In the genomic region with DNA sequence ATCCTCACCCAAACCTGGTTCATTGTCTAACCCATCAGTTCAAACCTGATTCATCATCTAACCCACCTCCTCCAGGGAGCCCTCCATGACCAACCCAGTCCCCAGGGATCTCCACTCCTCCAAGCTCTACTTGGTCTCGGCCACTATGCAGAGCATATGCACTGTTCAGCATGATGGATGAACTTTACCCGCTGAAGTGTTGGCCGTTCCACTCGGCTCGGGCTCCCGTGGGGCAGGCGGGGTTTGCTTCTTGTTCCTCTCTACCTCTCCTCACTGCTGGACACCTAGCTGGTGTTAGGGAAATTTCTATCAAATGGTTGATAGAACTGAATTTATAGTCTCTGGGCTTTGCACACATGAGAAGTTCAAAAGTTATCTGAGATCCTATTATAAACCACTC, we compare ENCODE assay signal across 31 cellular contexts.
"Had no signal": no experiment of that assay in that cellular context is flagged by ENCODE, and none has a peak within 500 bp of the region (broad histone marks: within the 10 kb centered on the region; RNA-seq: fewer than 3 reads in every experiment).

No MANE protein-coding gene starts in this region.

- H3K36me3 ChIP-seq: neural progenitor cell, ovary, spleen, suprapubic skin, tibial artery, transverse colon, upper lobe of right lung, uterus had no signal

- H3K27me3 Mint-ChIP-seq: progenitor cell of endocrine pancreas; stimulated activated naive CD8-positive, alpha-beta T cell treated with anti-CD3 and anti-CD28 coated beads, Interleukin-15, amount 100 ng/mL, for 72 hours had no signal

- DNase-seq: naive thymus-derived CD4-positive, alpha-beta T cell; natural killer cell; occipital lobe; ovary; posterior cingulate gyrus; psoas muscle; right cardiac atrium; spleen; stimulated activated CD4-positive, alpha-beta T cell treated with anti-CD3 and anti-CD28 coated beads, Interleukin-12 subunit alpha, Interleukin-12 subunit beta, amount 100 ng/mL, for 4 hours; stimulated activated CD4-positive, alpha-beta T cell treated with anti-CD3 and anti-CD28 coated beads, Interleukin-1b, Interleukin-23, amount 100 ng/mL, for 48 hours; stimulated activated CD4-positive, alpha-beta T cell treated with anti-CD3 and anti-CD28 coated beads, Interleukin-4, amount 100 ng/mL, for 1 hour; stimulated activated CD4-positive, alpha-beta T cell treated with anti-CD3 and anti-CD28 coated beads, Interleukin-4, amount 100 ng/mL, for 4 hours; stimulated activated CD8-positive, alpha-beta memory T cell treated with anti-CD3 and anti-CD28 coated beads, Interleukin-4, amount 100 ng/mL, for 48 hours; stimulated activated naive CD4-positive, alpha-beta T cell; stimulated activated naive CD8-positive, alpha-beta T cell treated with anti-CD3 and anti-CD28 coated beads, Interleukin-15, amount 100 ng/mL, for 72 hours; stimulated activated naive CD8-positive, alpha-beta T cell treated with anti-CD3 and anti-CD28 coated beads, Interleukin-15, Interleukin-2, amounts not matched to agents 100 U/mL and 50 U/mL, for 24 hours; substantia nigra; testis; transverse colon; upper lobe of right lung; uterus had no signal

- H3K4me1 Mint-ChIP-seq: naive thymus-derived CD4-positive, alpha-beta T cell; natural killer cell; stimulated activated memory B cell treated with anti-CD40 and anti-IgM and Interleukin-4, amounts not matched to agents 10 μg/mL and 1 μg/mL and 100 μg/mL, for 72 hours; stimulated activated naive CD8-positive, alpha-beta T cell treated with anti-CD3 and anti-CD28 coated beads, Interleukin-15, amount 100 ng/mL, for 72 hours had no signal

- H3K4me3 Mint-ChIP-seq: naive thymus-derived CD4-positive, alpha-beta T cell; natural killer cell; neural progenitor cell; stimulated activated memory B cell treated with anti-CD40 and anti-IgM and Interleukin-4, amounts not matched to agents 10 μg/mL and 1 μg/mL and 100 μg/mL, for 72 hours; stimulated activated naive CD8-positive, alpha-beta T cell treated with anti-CD3 and anti-CD28 coated beads, Interleukin-15, amount 100 ng/mL, for 72 hours; type B pancreatic cell had no signal

- H3K4me1 ChIP-seq: neural progenitor cell, parathyroid adenoma, psoas muscle, spleen, testis, transverse colon, upper lobe of right lung, uterus had no signal

- H3K4me3 ChIP-seq: neural progenitor cell, ovary, psoas muscle, skin epidermis, smooth muscle cell, spleen, suprapubic skin, testis, tibial artery, transverse colon, upper lobe of right lung, uterus had no signal

- H3K27me3 ChIP-seq: neural progenitor cell, ovary, suprapubic skin, testis, tibial artery, transverse colon, upper lobe of right lung, uterus had no signal

- H3K4me2 ChIP-seq: neural progenitor cell, smooth muscle cell had no signal

- H3K27ac ChIP-seq: neural progenitor cell, ovary, parathyroid adenoma, psoas muscle, skin epidermis, spleen, suprapubic skin, testis, tibial artery, transverse colon, upper lobe of right lung, uterus had no signal

- H3K36me3 Mint-ChIP-seq: naive thymus-derived CD4-positive, alpha-beta T cell; natural killer cell; neural progenitor cell; stimulated activated memory B cell treated with anti-CD40 and anti-IgM and Interleukin-4, amounts not matched to agents 10 μg/mL and 1 μg/mL and 100 μg/mL, for 72 hours; type B pancreatic cell had no signal

- H3K27ac Mint-ChIP-seq: naive thymus-derived CD4-positive, alpha-beta T cell; natural killer cell; neural progenitor cell; progenitor cell of endocrine pancreas; stimulated activated memory B cell treated with anti-CD40 and anti-IgM and Interleukin-4, amounts not matched to agents 10 μg/mL and 1 μg/mL and 100 μg/mL, for 72 hours; type B pancreatic cell had no signal

- H3K9ac ChIP-seq: neural progenitor cell, parathyroid adenoma had no signal

- H3K9me3 ChIP-seq: ovary, psoas muscle, spleen, suprapubic skin, testis, tibial artery, transverse colon, upper lobe of right lung, uterus had no signal

- H3K79me2 ChIP-seq: parathyroid adenoma had no signal

- ATAC-seq: naive thymus-derived CD4-positive, alpha-beta T cell; natural killer cell; psoas muscle; right cardiac atrium; sciatic nerve; stimulated activated memory B cell treated with anti-CD40 and anti-IgM and Interleukin-4, amounts not matched to agents 10 μg/mL and 1 μg/mL and 100 μg/mL, for 72 hours; stimulated activated naive CD8-positive, alpha-beta T cell treated with anti-CD3 and anti-CD28 coated beads, Interleukin-15, amount 100 ng/mL, for 72 hours; stimulated activated naive CD8-positive, alpha-beta T cell treated with anti-CD3 and anti-CD28 coated beads, Interleukin-15, Interleukin-2, amounts not matched to agents 100 U/mL and 50 U/mL, for 24 hours; upper lobe of right lung had no signal

- H2AFZ ChIP-seq: neural progenitor cell, parathyroid adenoma had no signal

- H3K9me3 Mint-ChIP-seq: natural killer cell; neural progenitor cell; stimulated activated memory B cell treated with anti-CD40 and anti-IgM and Interleukin-4, amounts not matched to agents 10 μg/mL and 1 μg/mL and 100 μg/mL, for 72 hours; stimulated activated naive CD8-positive, alpha-beta T cell treated with anti-CD3 and anti-CD28 coated beads, Interleukin-15, amount 100 ng/mL, for 72 hours; type B pancreatic cell had no signal
